19 cellular contexts compared by ENCODE assay signal in the genomic region with DNA sequence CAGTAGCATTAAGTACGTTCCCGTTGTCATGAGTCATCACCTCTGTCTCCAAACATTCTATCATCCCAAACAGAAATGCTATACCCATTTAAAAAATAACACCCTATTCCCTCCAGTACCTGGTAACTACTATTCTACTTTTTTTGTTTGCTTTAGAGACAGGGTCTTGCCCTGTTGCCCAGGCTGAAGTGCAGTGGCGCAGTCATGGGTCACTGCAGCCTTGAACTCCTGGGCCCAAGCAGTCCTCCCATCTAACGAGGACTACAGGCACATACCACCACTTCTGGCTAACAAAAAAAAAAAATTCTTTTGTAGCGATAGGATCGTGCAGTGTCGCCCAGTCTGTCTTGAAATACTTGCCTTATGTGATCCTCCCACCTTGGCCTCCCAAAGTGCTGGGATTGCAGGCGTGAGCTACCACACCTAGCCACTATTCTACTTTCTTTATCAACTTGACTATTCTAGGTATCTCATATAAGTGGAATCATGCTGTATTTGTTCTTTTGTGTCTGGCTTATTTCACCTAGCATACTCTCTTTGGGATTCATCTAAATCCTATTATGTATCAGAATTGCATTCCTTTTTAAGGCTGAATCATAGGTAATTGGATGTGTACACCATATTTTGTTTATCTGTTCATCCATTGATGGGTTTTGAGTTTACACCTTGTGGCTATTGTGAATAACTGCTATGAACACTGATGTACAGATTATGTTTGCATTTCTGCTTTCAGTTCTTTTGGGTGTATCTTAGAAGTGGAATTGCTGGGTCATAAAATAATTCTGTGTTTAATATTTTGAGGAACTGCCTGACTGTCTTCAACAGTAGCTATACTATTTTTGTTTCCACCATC.
"Had no signal": no experiment of that assay in that cellular context is flagged by ENCODE, and none has a peak within 500 bp of the region (broad histone marks: within the 10 kb centered on the region; RNA-seq: fewer than 3 reads in every experiment).

No MANE protein-coding gene starts in this region.

- DNase-seq: activated CD4-positive, alpha-beta memory T cell treated with anti-CD3 and anti-CD28 coated beads, Interleukin-2, amount 10 ng/mL, durations not matched to agents 7 days and 5 days; activated effector memory CD4-positive, alpha-beta T cell treated with anti-CD3 and anti-CD28 coated beads, Interleukin-2, amount 50 U/mL, for 16 hours; activated naive CD4-positive, alpha-beta T cell treated with anti-CD3 and anti-CD28 coated beads, Interleukin-2, amount 10 ng/mL, durations not matched to agents 7 days and 5 days; activated T-cell treated with anti-CD3 and anti-CD28 coated beads, Interleukin-2, amount 50 U/mL, for 72 hours; amygdala; dermis blood vessel endothelial cell; effector CD8-positive, alpha-beta T cell; gastrocnemius medialis; hippocampal formation; mesendoderm; mucosa of descending colon; nephron progenitor cell; pancreas; psoas muscle; stimulated activated CD4-positive, alpha-beta T cell treated with anti-CD3 and anti-CD28 coated beads, Interleukin-4, amount 100 ng/mL, for 24 hours; stimulated activated naive CD8-positive, alpha-beta T cell treated with anti-CD3 and anti-CD28 coated beads, Interleukin-15, Interleukin-2, amounts not matched to agents 100 U/mL and 50 U/mL, for 24 hours; T-helper 9 cell; upper lobe of right lung had no signal

- H3K27me3 ChIP-seq: gastrocnemius medialis, pancreas, right atrium auricular region, upper lobe of right lung had no signal

- H3K4me1 ChIP-seq: pancreas had no signal

- H3K4me3 Mint-ChIP-seq: activated CD4-positive, alpha-beta memory T cell treated with anti-CD3 and anti-CD28 coated beads, Interleukin-2, amount 10 ng/mL, durations not matched to agents 7 days and 5 days; activated naive CD4-positive, alpha-beta T cell treated with anti-CD3 and anti-CD28 coated beads, Interleukin-2, amount 10 ng/mL, durations not matched to agents 7 days and 5 days; activated T-cell treated with anti-CD3 and anti-CD28 coated beads, Interleukin-2, amount 50 U/mL, for 72 hours; nephron progenitor cell had no signal

- ATAC-seq: activated T-cell treated with anti-CD3 and anti-CD28 coated beads, Interleukin-2, amount 50 U/mL, for 72 hours; gastrocnemius medialis; mucosa of descending colon; pancreas; stimulated activated naive CD8-positive, alpha-beta T cell treated with anti-CD3 and anti-CD28 coated beads, Interleukin-15, Interleukin-2, amounts not matched to agents 100 U/mL and 50 U/mL, for 24 hours had no signal

- H3K27me3 Mint-ChIP-seq: activated CD4-positive, alpha-beta memory T cell treated with anti-CD3 and anti-CD28 coated beads, Interleukin-2, amount 10 ng/mL, durations not matched to agents 7 days and 5 days; activated naive CD4-positive, alpha-beta T cell treated with anti-CD3 and anti-CD28 coated beads, Interleukin-2, amount 10 ng/mL, durations not matched to agents 7 days and 5 days had no signal

- H3K27ac Mint-ChIP-seq: activated CD4-positive, alpha-beta memory T cell treated with anti-CD3 and anti-CD28 coated beads, Interleukin-2, amount 10 ng/mL, durations not matched to agents 7 days and 5 days; activated naive CD4-positive, alpha-beta T cell treated with anti-CD3 and anti-CD28 coated beads, Interleukin-2, amount 10 ng/mL, durations not matched to agents 7 days and 5 days; activated T-cell treated with anti-CD3 and anti-CD28 coated beads, Interleukin-2, amount 50 U/mL, for 72 hours; nephron progenitor cell had no signal

- H3K36me3 ChIP-seq: gastrocnemius medialis, pancreas had no signal

- H3K9me3 Mint-ChIP-seq: activated CD4-positive, alpha-beta memory T cell treated with anti-CD3 and anti-CD28 coated beads, Interleukin-2, amount 10 ng/mL, durations not matched to agents 7 days and 5 days; activated naive CD4-positive, alpha-beta T cell treated with anti-CD3 and anti-CD28 coated beads, Interleukin-2, amount 10 ng/mL, durations not matched to agents 7 days and 5 days; activated T-cell treated with anti-CD3 and anti-CD28 coated beads, Interleukin-2, amount 50 U/mL, for 72 hours; nephron progenitor cell had no signal

- H3K4me3 ChIP-seq: gastrocnemius medialis, mucosa of descending colon, pancreas, psoas muscle, right atrium auricular region, upper lobe of right lung had no signal

- H3K9me3 ChIP-seq: gastrocnemius medialis, mucosa of descending colon, pancreas, psoas muscle, right atrium auricular region, upper lobe of right lung had no signal

- H3K27ac ChIP-seq: pancreas, psoas muscle, right atrium auricular region, upper lobe of right lung had no signal
